8 cellular contexts compared by ENCODE assay signal in genomic region chr15:69059170-69059943, GRCh38. TPM values are rescaled to one million over a fixed set of nuclear protein-coding genes. Genes with fewer than 3 reads are reported as not detected.
DNase-seq lines count a peak whose midpoint lies in the region; ATAC-seq and TF ChIP-seq lines count a peak whose summit lies in the region.

No MANE protein-coding gene starts in this region.

- H3K4me1 ChIP-seq in A673 (ENCODE audit: insufficient read depth, low read length, poor library complexity, severe bottlenecking) (peaks cover 7% of the 10 kb centered on the region), breast epithelium (peaks cover 0 to 4% of the 10 kb centered on the region in 2 donors)

- H3K9me3 Mint-ChIP-seq in WTC11 = no peaks in the 10 kb centered on the region

- H3K27me3 ChIP-seq in A673 (replicated peaks; ENCODE audit: insufficient read depth, low read depth, low read length, poor library complexity) (no peaks in the 10 kb centered on the region), breast epithelium (no peaks in the 10 kb centered on the region)

- CTCF ChIA-PET in A673 (lab: Charles Lee) = interaction anchor here (0.6 to 1.7 kb wide), 11 partner anchors 9 to 404 kb away, joined by 3 to 20 read pairs (median 4); partner anchors contain the start of gene KIF23
- CTCF ChIA-PET in WTC11 (lab: Charles Lee) = interaction anchor here (0.6 to 3.3 kb wide), 56 partner anchors 9 to 407 kb away, joined by 3 to 29 read pairs (median 4); partner anchors contain the start of gene GLCE

- H3K9me3 ChIP-seq in A673 (ENCODE audit: low read depth, low read length, poor library complexity, severe bottlenecking) (no peaks in the 10 kb centered on the region), breast epithelium (no peaks in the 10 kb centered on the region)

- peak; percentile 83 for ATAC-seq in WTC11
- ATAC-seq in HG03025 (IDR thresholded peaks at IDR 0.05; ENCODE audit: low FRiP score, unreplicated experiment) = no peak

- BruUV-seq in A673 (replicated peaks; lab: Mats Ljungman, UMichigan) = no TSS peak

- H3K27ac ChIP-seq in A673 (ENCODE audit: low read depth, low read length, poor library complexity, severe bottlenecking) (no peak overlapping the region), breast epithelium (no peak overlapping the region)

- no peak for TF ChIP-seq POLR2A in breast epithelium (IDR thresholded peaks at IDR 0.05)

- TF ChIP-seq CTCF in A673 (conservative IDR thresholded peaks at IDR 0.05; ENCODE audit: low read depth, low read length) (peak; percentile 97), WTC11 (IDR thresholded peaks at IDR 0.05) (peak; percentile 80), breast epithelium (IDR thresholded peaks at IDR 0.05) (peak; percentile 89 to 97 (median 95))

- H3K27ac Mint-ChIP-seq in WTC11 = no peak overlapping the region

- H3K4me3 ChIP-seq in A673 (ENCODE audit: low read depth, low read length, poor library complexity, severe bottlenecking) (no peak overlapping the region), breast epithelium (no peak overlapping the region)

- POLR2A ChIA-PET in A673 (lab: Charles Lee; ENCODE audit: low non-redundant PET) = interaction anchor here (0.7 kb wide), 1 partner anchor 67 kb away, joined by 3 read pairs; no protein-coding TSS in a partner anchor
- POLR2A ChIA-PET in WTC11 (lab: Charles Lee) = interaction anchor here (1.1 kb wide), 1 partner anchor 354 kb away, joined by 3 read pairs; the partner anchor contains the start of gene KIF23

- H3K36me3 Mint-ChIP-seq in WTC11 = no peaks in the 10 kb centered on the region

- H3K27me3 Mint-ChIP-seq in WTC11 (ENCODE audit: low read depth) = peaks cover 7% of the 10 kb centered on the region; the same call in 1 of the 2 replicates

- peaks cover 19% of the 10 kb centered on the region for H3K4me1 Mint-ChIP-seq in WTC11

- H3K36me3 ChIP-seq in A673 (ENCODE audit: insufficient read depth, low read length, poor library complexity, severe bottlenecking) (no peaks in the 10 kb centered on the region), breast epithelium (no peaks in the 10 kb centered on the region)

- no peak overlapping the region for H3K4me3 Mint-ChIP-seq in WTC11

- intact Hi-C loops in A673 (cut with micrococcal nuclease; ENCODE audit: unreplicated experiment) (loop anchor here (1.0 to 5.0 kb wide), 5 partner anchors 167 to 408 kb away; partner anchors contain the start of gene KIF23), breast epithelium (cut with DNase I; ENCODE audit: low total_unique reads) (no loop called here)

- DNase-seq in A673 (ENCODE audit: low spot score) (peak; percentile 97), GM19240 (ENCODE audit: insufficient read length, low spot score) (peak; percentile 68), NCI-H226 (peak; percentile 71), WTC11 (ENCODE audit: low spot score) (peak; percentile 92), breast epithelium (ENCODE audit: low spot score in 2 of 2) (peak; percentile 72 to 91), islet precursor cell (peak; percentile 93)
- peak; percentile 58 for DNase-seq in stimulated activated CD4-positive, alpha-beta T cell treated with anti-CD3 and anti-CD28 coated beads, Interleukin-1b, Interleukin-23, amount 100 ng/mL, for 48 hours

TF ChIP-seq in WTC11, 78 proteins besides CTCF, POLR2A, EP300 and RAD21:
- TF ChIP-seq E2F5 (CRISPR knock-in tag; IDR thresholded peaks at IDR 0.05) (no peak), NFE2L1 (CRISPR knock-in tag; IDR thresholded peaks at IDR 0.05) (no peak), NR2C2 (CRISPR knock-in tag; IDR thresholded peaks at IDR 0.05) (no peak), HMGXB4 (CRISPR knock-in tag; IDR thresholded peaks at IDR 0.05) (0 out of 2 replicates have a peak, but pooled peaks have one; percentile 28)

RNA-seq across cellular contexts. Expression of gene NOX5, which starts 44.9 kb away (rescaled TPM):
- not detected in 2 replicates for total RNA-seq in A673 (2021)
- not detected in 3 replicates for total RNA-seq in WTC11 (2021)
- total RNA-seq in breast epithelium = 1 to 10 TPM; 1.0 to 2.6 (median 1.9) TPM
